In genomic region chr16:1080801-1081733, GRCh38 we compare ENCODE assay signal across 2 cellular contexts.
TF ChIP-seq lines count a peak whose summit lies in the region.

No MANE protein-coding gene starts in this region.

TF ChIP-seq in IMR-90, 13 proteins besides CTCF, POLR2A, EP300 and RAD21:
- TF ChIP-seq ELK1 (IDR thresholded peaks at IDR 0.05; ENCODE audit: borderline replicate concordance, low read depth, low read length), result no peak
- no peak for TF ChIP-seq NFE2L2 (IDR thresholded peaks at IDR 0.05; ENCODE audit: low read depth, low read length)
- TF ChIP-seq MAZ (IDR thresholded peaks at IDR 0.05; ENCODE audit: borderline replicate concordance, low read depth, low read length), result no peak
- no peak for TF ChIP-seq FOS (IDR thresholded peaks at IDR 0.05; ENCODE audit: low read depth, low read length)
- no peak for TF ChIP-seq BHLHE40 (IDR thresholded peaks at IDR 0.05; ENCODE audit: low read depth, low read length)
- no peak for TF ChIP-seq RFX5 (IDR thresholded peaks at IDR 0.05; ENCODE audit: low read depth, low read length)
- no peak for TF ChIP-seq MXI1 (IDR thresholded peaks at IDR 0.05; ENCODE audit: borderline replicate concordance, low read depth, low read length)
- no peak for TF ChIP-seq USF2 (IDR thresholded peaks at IDR 0.05; ENCODE audit: low read depth, low read length)
- no peak for TF ChIP-seq RCOR1 (IDR thresholded peaks at IDR 0.05; ENCODE audit: insufficient replicate concordance, low read length)
- no peak for TF ChIP-seq CHD1 (IDR thresholded peaks at IDR 0.05; ENCODE audit: low read depth, low read length)
- no peak for TF ChIP-seq SMC3 (IDR thresholded peaks at IDR 0.05; ENCODE audit: low read depth, low read length)
- no peak for TF ChIP-seq MAFK (IDR thresholded peaks at IDR 0.05; ENCODE audit: low read depth, low read length)
- no peak for TF ChIP-seq CEBPB (IDR thresholded peaks at IDR 0.05; ENCODE audit: low read depth, low read length)

TF ChIP-seq in HepG2, 621 proteins besides CTCF, POLR2A, EP300 and RAD21:
- no peak for TF ChIP-seq GRHL1 (CRISPR knock-in tag; conservative IDR thresholded peaks at IDR 0.05)
- TF ChIP-seq ZNF280B (CRISPR knock-in tag; IDR thresholded peaks at IDR 0.05; ENCODE audit: borderline replicate concordance), result peak; percentile 55; the same call in 1 of the 2 replicates
- 0 out of 2 replicates have a peak, but pooled peaks have one; percentile 25 for TF ChIP-seq NFKB2 (CRISPR knock-in tag; IDR thresholded peaks at IDR 0.05; ENCODE audit: borderline replicate concordance)
- TF ChIP-seq ATF7 (IDR thresholded peaks at IDR 0.05), result no peak
- no peak for TF ChIP-seq ATF7 (CRISPR knock-in tag; IDR thresholded peaks at IDR 0.05)
- peak; percentile 40; the same call in 1 of the 2 replicates for TF ChIP-seq PATZ1 (CRISPR knock-in tag; IDR thresholded peaks at IDR 0.05)
- peak; percentile 35; the same call in 1 of the 2 replicates for TF ChIP-seq ZFY (CRISPR knock-in tag; IDR thresholded peaks at IDR 0.05)
- no peak for TF ChIP-seq ZNF512B (CRISPR knock-in tag; IDR thresholded peaks at IDR 0.05; ENCODE audit: borderline replicate concordance)
- 0 out of 2 replicates have a peak, but pooled peaks have one; percentile 31 for TF ChIP-seq MYPOP (CRISPR knock-in tag; IDR thresholded peaks at IDR 0.05)
- 0 out of 2 replicates have a peak, but pooled peaks have one; percentile 59 for TF ChIP-seq HNRNPL (IDR thresholded peaks at IDR 0.05; ENCODE audit: low read depth, low read length)
- no peak for TF ChIP-seq ZNF205 (CRISPR knock-in tag; IDR thresholded peaks at IDR 0.05)
- 0 out of 2 replicates have a peak, but pooled peaks have one; percentile 27 for TF ChIP-seq UBTF (CRISPR knock-in tag; IDR thresholded peaks at IDR 0.05)
- 0 out of 2 replicates have a peak, but pooled peaks have one; percentile 22 for TF ChIP-seq ZBTB33 (CRISPR knock-in tag; IDR thresholded peaks at IDR 0.05)
- no peak for TF ChIP-seq CHD4 (IDR thresholded peaks at IDR 0.05; ENCODE audit: borderline replicate concordance, low read length)
- TF ChIP-seq ZNF777 (CRISPR knock-in tag; IDR thresholded peaks at IDR 0.05), result peak; percentile 18; the same call in 1 of the 2 replicates
- TF ChIP-seq FOXM1 (CRISPR knock-in tag; IDR thresholded peaks at IDR 0.05), result no peak
- no peak for TF ChIP-seq ZNF160 (CRISPR knock-in tag; IDR thresholded peaks at IDR 0.05)
- no peak for TF ChIP-seq MATR3 (CRISPR knock-in tag; IDR thresholded peaks at IDR 0.05)
- TF ChIP-seq ZNF572 (CRISPR knock-in tag; IDR thresholded peaks at IDR 0.05), result no peak
